ENCODE assay signal across 1 cellular context in genomic region chr20:49979030-49979832, GRCh38.
A peak's percentile ranks its signal among the peaks of the same experiment; 100 is the strongest.
TF ChIP-seq lines count a peak whose summit lies in the region.

No MANE protein-coding gene starts in this region.

TF ChIP-seq in HepG2, 621 proteins besides CTCF, POLR2A, EP300 and RAD21 (continued from another document and continues in another):
- peak; percentile 68 for TF ChIP-seq ZNF407 (CRISPR knock-in tag; IDR thresholded peaks at IDR 0.05; ENCODE audit: not compliant biosample characterization)
- 0 out of 2 replicates have a peak, but pooled peaks have one; percentile 53 for TF ChIP-seq MEIS1 (CRISPR knock-in tag; IDR thresholded peaks at IDR 0.05; ENCODE audit: borderline replicate concordance)
- TF ChIP-seq SMAD9 (CRISPR knock-in tag; IDR thresholded peaks at IDR 0.05): no peak
- 0 out of 2 replicates have a peak, but pooled peaks have one; percentile 4 for TF ChIP-seq ZNF101 (CRISPR knock-in tag; IDR thresholded peaks at IDR 0.05; ENCODE audit: borderline replicate concordance, low read depth)
- peak; percentile 90; the same call in 1 of the 2 replicates for TF ChIP-seq SNAI1 (CRISPR knock-in tag; IDR thresholded peaks at IDR 0.05; ENCODE audit: borderline replicate concordance)
- peak; percentile 42; the same call in 1 of the 2 replicates for TF ChIP-seq MNT (IDR thresholded peaks at IDR 0.05)
- TF ChIP-seq ZSCAN21 (CRISPR knock-in tag; IDR thresholded peaks at IDR 0.05; ENCODE audit: borderline replicate concordance): peak; percentile 87; the same call in 1 of the 2 replicates
- peak; percentile 86 for TF ChIP-seq ZNF124 (CRISPR knock-in tag; IDR thresholded peaks at IDR 0.05)
- TF ChIP-seq ARNT2 (CRISPR knock-in tag; IDR thresholded peaks at IDR 0.05; ENCODE audit: low read depth): peak; percentile 96
- TF ChIP-seq CREB3 (CRISPR knock-in tag; IDR thresholded peaks at IDR 0.05): peak; percentile 87; the same call in 1 of the 2 replicates
- no peak for TF ChIP-seq IKZF4 (CRISPR knock-in tag; IDR thresholded peaks at IDR 0.05; ENCODE audit: borderline replicate concordance, low read depth, not compliant biosample characterization)
- no peak for TF ChIP-seq ZNF569 (CRISPR knock-in tag; IDR thresholded peaks at IDR 0.05; ENCODE audit: borderline replicate concordance)
- peak; percentile 89 for TF ChIP-seq HDAC1 (CRISPR knock-in tag; IDR thresholded peaks at IDR 0.05)
- TF ChIP-seq NR2F1 (CRISPR knock-in tag; IDR thresholded peaks at IDR 0.05): 0 out of 4 replicates have a peak, but pooled peaks of 1 of the 2 experiments have one; percentile 43
- no peak for TF ChIP-seq ZUFSP (CRISPR knock-in tag; IDR thresholded peaks at IDR 0.05; ENCODE audit: borderline replicate concordance)
- peak; percentile 87 for TF ChIP-seq GABPB1 (CRISPR knock-in tag; IDR thresholded peaks at IDR 0.05)
- TF ChIP-seq ZBTB21 (CRISPR knock-in tag; IDR thresholded peaks at IDR 0.05): no peak
- TF ChIP-seq TEAD2 (CRISPR knock-in tag; IDR thresholded peaks at IDR 0.05): no peak
- no peak for TF ChIP-seq PBX3 (CRISPR knock-in tag; IDR thresholded peaks at IDR 0.05; ENCODE audit: borderline replicate concordance)
- no peak for TF ChIP-seq ZNF136 (CRISPR knock-in tag; IDR thresholded peaks at IDR 0.05; ENCODE audit: low read depth)
- TF ChIP-seq ATM (IDR thresholded peaks at IDR 0.05; ENCODE audit: borderline replicate concordance): no peak
- TF ChIP-seq IRX3 (CRISPR knock-in tag; IDR thresholded peaks at IDR 0.05; ENCODE audit: borderline replicate concordance, low read depth): no peak
- TF ChIP-seq RXRB (CRISPR knock-in tag; IDR thresholded peaks at IDR 0.05; ENCODE audit: borderline replicate concordance): peak; percentile 80
- peak; percentile 51; the same call in 1 of the 2 replicates for TF ChIP-seq ZNF230 (CRISPR knock-in tag; IDR thresholded peaks at IDR 0.05)
- TF ChIP-seq ZIK1 (CRISPR knock-in tag; IDR thresholded peaks at IDR 0.05; ENCODE audit: borderline replicate concordance, low read depth): 0 out of 2 replicates have a peak, but pooled peaks have one; percentile 46
- TF ChIP-seq ZSCAN25 (CRISPR knock-in tag; IDR thresholded peaks at IDR 0.05): peak; percentile 90
- TF ChIP-seq ZNF747 (CRISPR knock-in tag; IDR thresholded peaks at IDR 0.05; ENCODE audit: borderline replicate concordance): no peak
- TF ChIP-seq ZNF564 (CRISPR knock-in tag; IDR thresholded peaks at IDR 0.05): peak; percentile 73; the same call in 1 of the 2 replicates
- TF ChIP-seq HMGA1 (CRISPR knock-in tag; conservative IDR thresholded peaks at IDR 0.05): no peak
- TF ChIP-seq HBP1 (CRISPR knock-in tag; IDR thresholded peaks at IDR 0.05; ENCODE audit: low read depth): no peak
- TF ChIP-seq GMEB1 (CRISPR knock-in tag; IDR thresholded peaks at IDR 0.05; ENCODE audit: borderline replicate concordance): peak; percentile 46; the same call in 1 of the 2 replicates
- TF ChIP-seq GATAD2A (CRISPR knock-in tag; IDR thresholded peaks at IDR 0.05): peak; percentile 67
- no peak for TF ChIP-seq XBP1 (CRISPR knock-in tag; IDR thresholded peaks at IDR 0.05)
- no peak for TF ChIP-seq PLSCR1 (CRISPR knock-in tag; IDR thresholded peaks at IDR 0.05; ENCODE audit: borderline replicate concordance)
- TF ChIP-seq CSRNP2 (CRISPR knock-in tag; conservative IDR thresholded peaks at IDR 0.05; ENCODE audit: low read depth): no peak
- no peak for TF ChIP-seq ZBTB37 (CRISPR knock-in tag; IDR thresholded peaks at IDR 0.05)
- TF ChIP-seq ESRRA (CRISPR knock-in tag; IDR thresholded peaks at IDR 0.05; ENCODE audit: low read depth): peak; percentile 63
- TF ChIP-seq CBX5 (CRISPR knock-in tag; IDR thresholded peaks at IDR 0.05; ENCODE audit: borderline replicate concordance): peak; percentile 91
